Comparison of ENCODE assay signal across 8 cellular contexts in genomic region chr1:210332719-210333398, GRCh38. TPM values are rescaled to one million over a fixed set of nuclear protein-coding genes. Genes with fewer than 3 reads are reported as not detected.
DNase-seq lines count a peak whose midpoint lies in the region; ATAC-seq and TF ChIP-seq lines count a peak whose summit lies in the region.

No MANE protein-coding gene starts in this region.

- DNase-seq in GM13976 (ENCODE audit: low spot score) (peak; percentile 36), MM.1S (peak; percentile 99), H4 (ENCODE audit: low spot score) (no peak), chondrocyte (ENCODE audit: low spot score) (no peak), DMS53 treated with DMSO at 0.1 percent for 48 hours (lab: John Stamatoyannopoulos, UW; ENCODE audit: unreplicated experiment) (no peak), adrenal gland (no peak)
- DNase-seq in activated naive CD4-positive, alpha-beta T cell treated with anti-CD3 and anti-CD28 coated beads, Interleukin-2, amount 50 U/mL, for 72 hours (ENCODE audit: low spot score in 2 of 2): peak; percentile 65 to 72

- H3K4me3 Mint-ChIP-seq in chondrocyte (ENCODE audit: unreplicated experiment): no peak overlapping the region

- peak overlapping the region; percentile 8; the same call in 1 of the 2 replicates for H3K4me3 ChIP-seq in MM.1S (ENCODE audit: low read length)
- no peak overlapping the region for H3K4me3 ChIP-seq in adrenal gland

- peak overlapping the region; percentile 50 for H3K4me2 ChIP-seq in MM.1S (ENCODE audit: low read depth, low read length)

- H3K9me2 ChIP-seq in MM.1S (replicated peaks; ENCODE audit: insufficient read depth, low read length): no peaks in the 10 kb centered on the region

- no peaks in the 10 kb centered on the region for H3K27me3 Mint-ChIP-seq in chondrocyte (ENCODE audit: low read depth)

- peak overlapping the region; percentile 84 for H3K27ac ChIP-seq in MM.1S (ENCODE audit: low read length)
- H3K27ac ChIP-seq in adrenal gland: no peak overlapping the region

- no peaks in the 10 kb centered on the region for H4K20me1 ChIP-seq in MM.1S (ENCODE audit: insufficient read depth, low read length)

- H3K27me3 ChIP-seq in MM.1S (replicated peaks; ENCODE audit: insufficient read depth, low read length): no peaks in the 10 kb centered on the region
- no peaks in the 10 kb centered on the region for H3K27me3 ChIP-seq in adrenal gland

- peak overlapping the region; percentile 24 for H2AFZ ChIP-seq in MM.1S (ENCODE audit: low read length)

- H3K36me3 ChIP-seq in MM.1S (replicated peaks; ENCODE audit: insufficient read depth, low read length) (no peaks in the 10 kb centered on the region), adrenal gland (replicated peaks in 1 of 2) (no peaks in the 10 kb centered on the region)

- peaks cover 4% of the 10 kb centered on the region in 2 donors for H3K36me3 Mint-ChIP-seq in activated naive CD4-positive, alpha-beta T cell treated with anti-CD3 and anti-CD28 coated beads, Interleukin-2, amount 50 U/mL, for 72 hours
- no peaks in the 10 kb centered on the region for H3K36me3 Mint-ChIP-seq in chondrocyte (ENCODE audit: low read depth)

- ATAC-seq in GM21619 (IDR thresholded peaks at IDR 0.05; ENCODE audit: unreplicated experiment): peak; percentile 76
- ATAC-seq in activated naive CD4-positive, alpha-beta T cell treated with anti-CD3 and anti-CD28 coated beads, Interleukin-2, amount 50 U/mL, for 72 hours: peak; percentile 75 to 86

- H3K27ac Mint-ChIP-seq in activated naive CD4-positive, alpha-beta T cell treated with anti-CD3 and anti-CD28 coated beads, Interleukin-2, amount 50 U/mL, for 72 hours: peak overlapping the region; percentile 39 to 89
- no peak overlapping the region for H3K27ac Mint-ChIP-seq in chondrocyte (ENCODE audit: unreplicated experiment)

- H3K79me2 ChIP-seq in MM.1S (ENCODE audit: low read length): no peaks in the 10 kb centered on the region

- no peaks in the 10 kb centered on the region for H3K9me3 ChIP-seq in MM.1S (replicated peaks; ENCODE audit: insufficient read depth, low read length)
- no peaks in the 10 kb centered on the region for H3K9me3 ChIP-seq in adrenal gland (replicated peaks in 1 of 3)

- no peaks in the 10 kb centered on the region for H3K9me3 Mint-ChIP-seq in activated naive CD4-positive, alpha-beta T cell treated with anti-CD3 and anti-CD28 coated beads, Interleukin-2, amount 50 U/mL, for 72 hours
- H3K9me3 Mint-ChIP-seq in chondrocyte (ENCODE audit: low read depth): no peaks in the 10 kb centered on the region

- no peak for TF ChIP-seq CTCF in GM13976 (IDR thresholded peaks at IDR 0.05; ENCODE audit: borderline replicate concordance, control extremely low read depth, extremely low read depth, insufficient read depth, missing control alignments)
- TF ChIP-seq CTCF in MM.1S (IDR thresholded peaks at IDR 0.05; ENCODE audit: low read length): peak; percentile 35
- TF ChIP-seq CTCF in chondrocyte (IDR thresholded peaks at IDR 0.05): no peak
- TF ChIP-seq CTCF in adrenal gland (IDR thresholded peaks at IDR 0.05): no peak

- peaks cover 24% of the 10 kb centered on the region for H3K4me1 Mint-ChIP-seq in chondrocyte (ENCODE audit: low read depth)

- in situ Hi-C loops in GM13976 (cut with MboI; ENCODE audit: low sequenced_read_pairs, unreplicated experiment): no loop called here

- H3K4me1 ChIP-seq in MM.1S (ENCODE audit: low read length) (peaks cover 43% of the 10 kb centered on the region), adrenal gland (replicated peaks in 1 of 2) (peaks cover 14 to 19% of the 10 kb centered on the region in 2 donors)

- no peak for TF ChIP-seq POLR2A in adrenal gland (IDR thresholded peaks at IDR 0.05)

- intact Hi-C loops in adrenal gland (cut with DNase I): no loop called here

- WGBS in adrenal gland, 4 donors: 73 to 88% (median 82%) methylated on average over 4 of the region's 4 CpGs

- H3F3A ChIP-seq in MM.1S (ENCODE audit: insufficient read depth, low read length): peaks cover 43% of the 10 kb centered on the region

- peak overlapping the region; percentile 41; the same call in 1 of the 2 replicates for H3K9ac ChIP-seq in MM.1S (ENCODE audit: low read length)

RNA-seq across cellular contexts. Expression of gene HHAT, which starts 4.2 kb away (rescaled TPM):
- total RNA-seq in activated naive CD4-positive, alpha-beta T cell treated with anti-CD3 and anti-CD28 coated beads, Interleukin-2, amount 50 U/mL, for 72 hours: 1 to 10 TPM in 1 of 2 donors, under 1 TPM in 1; 0.59 to 1.9 TPM
- 3.3 and 4.0 TPM in 2 replicates for total RNA-seq in H4 (2014; rRNA removed; shearing (Covaris generic))
- total RNA-seq in chondrocyte (6.1 to 7.9 TPM (median 6.4 TPM) in 3 replicates), adrenal gland (10 to 100 TPM in 6 of 8 donors, 1 to 10 TPM in 2; 5.9 to 26.7 (median 17.2) TPM)
- 1 to 10 TPM; 3.5 to 4.7 (median 3.7) TPM for polyA plus RNA-seq in adrenal gland

Comparison
In these comparisons a context has a peak if more than half of its experiments do, and no peak if none do; other contexts are left out.
1. DNase-seq: peak in GM13976 (single experiment), MM.1S (single experiment) and activated naive CD4-positive, alpha-beta T cell treated with anti-CD3 and anti-CD28 coated beads, Interleukin-2, amount 50 U/mL, for 72 hours (2 of 2); none in H4 (single experiment), chondrocyte (single experiment), DMS53 treated with DMSO at 0.1 percent for 48 hours (single experiment) and adrenal gland (0 of 7).